Comparison of ENCODE assay signal across 15 cellular contexts in genomic region chr6:35305117-35305516, GRCh38. TPM values are rescaled to one million over a fixed set of nuclear protein-coding genes. Genes with fewer than 3 reads are reported as not detected.
DNase-seq lines count a peak whose midpoint lies in the region; ATAC-seq and TF ChIP-seq lines count a peak whose summit lies in the region.
"Had no signal": no experiment of that assay in that cellular context is flagged by ENCODE, and none has a peak within 500 bp of the region (broad histone marks: within the 10 kb centered on the region; RNA-seq: fewer than 3 reads in every experiment).

No MANE protein-coding gene starts in this region.

- no peaks in the 10 kb centered on the region for H3K27me3 Mint-ChIP-seq in activated naive CD4-positive, alpha-beta T cell treated with anti-CD3 and anti-CD28 coated beads for 36 hours (ENCODE audit: low read depth)
- no peaks in the 10 kb centered on the region; the same call in 1 of the 2 replicates for H3K27me3 Mint-ChIP-seq in H9 (ENCODE audit: low read depth)
- H3K27me3 Mint-ChIP-seq in WTC11 (ENCODE audit: low read depth): no peaks in the 10 kb centered on the region
- H3K27me3 Mint-ChIP-seq in naive thymus-derived CD4-positive, alpha-beta T cell: no peaks in the 10 kb centered on the region
- H3K27me3 Mint-ChIP-seq: stimulated activated naive CD8-positive, alpha-beta T cell treated with anti-CD3 and anti-CD28 coated beads, Interleukin-15, Interleukin-2, amounts not matched to agents 100 ng/mL and 50 ng/mL, for 24 hours had no signal

- H3K27ac Mint-ChIP-seq in activated naive CD4-positive, alpha-beta T cell treated with anti-CD3 and anti-CD28 coated beads for 36 hours: no peak overlapping the region
- H3K27ac Mint-ChIP-seq in H9: no peak overlapping the region
- no peak overlapping the region for H3K27ac Mint-ChIP-seq in WTC11
- H3K27ac Mint-ChIP-seq in naive thymus-derived CD4-positive, alpha-beta T cell: peak overlapping the region in 5 of 9 donors; percentile 76 to 99 (median 93)

- H3K23ac ChIP-seq in H9 (ENCODE audit: insufficient read length, low read depth, low read length): no peak overlapping the region

- H2BK120ac ChIP-seq in H9 (ENCODE audit: low read depth, low read length, poor library complexity, severe bottlenecking): no peak overlapping the region

- POLR2A ChIA-PET in WTC11 (lab: Charles Lee): no interaction called here
- POLR2A ChIA-PET in naive thymus-derived CD4-positive, alpha-beta T cell (lab: Charles Lee): interaction anchor here (0.9 to 13.7 kb wide), 4 partner anchors 10 to 723 kb away, joined by 3 to 250 read pairs (median 20); partner anchors contain the start of genes MAPK14 and RPL10A

- no peak overlapping the region for H2BK20ac ChIP-seq in H9 (ENCODE audit: low read depth, low read length, poor library complexity, severe bottlenecking)

- WGBS in H9 (ENCODE audit: extremely low coverage, insufficient read length, low lambda C conversion rate): no CpG with 5 or more reads among the region's 8 CpGs

- H3K79me1 ChIP-seq in H9 (ENCODE audit: insufficient read depth, low read depth, low read length, poor library complexity, severe bottlenecking): no peaks in the 10 kb centered on the region

- no peaks in the 10 kb centered on the region for H3K9me3 Mint-ChIP-seq in activated naive CD4-positive, alpha-beta T cell treated with anti-CD3 and anti-CD28 coated beads for 36 hours
- no peaks in the 10 kb centered on the region for H3K9me3 Mint-ChIP-seq in H9
- no peaks in the 10 kb centered on the region for H3K9me3 Mint-ChIP-seq in WTC11
- no peaks in the 10 kb centered on the region for H3K9me3 Mint-ChIP-seq in naive thymus-derived CD4-positive, alpha-beta T cell
- H3K9me3 Mint-ChIP-seq: activated T-cell treated with anti-CD3 and anti-CD28 coated beads, Interleukin-2, amount 50 U/mL, for 4 hours; stimulated activated naive CD8-positive, alpha-beta T cell treated with anti-CD3 and anti-CD28 coated beads, Interleukin-15, Interleukin-2, amounts not matched to agents 100 ng/mL and 50 ng/mL, for 24 hours had no signal

- H2BK12ac ChIP-seq in H9 (ENCODE audit: insufficient read length, low read depth, low read length): no peak overlapping the region

- H2AK5ac ChIP-seq in H9 (ENCODE audit: insufficient read length, low read length): no peak overlapping the region

- H4K5ac ChIP-seq in H9 (ENCODE audit: insufficient read length, low read depth, low read length): no peak overlapping the region

- H3K18ac ChIP-seq in H9 (ENCODE audit: insufficient read length, low read depth, low read length): no peak overlapping the region

- peaks cover 0 to 30% (median 3%) of the 10 kb centered on the region in 3 experiments for H3K36me3 ChIP-seq in naive thymus-derived CD4-positive, alpha-beta T cell (ENCODE audit: control insufficient read depth in 2 of 3, insufficient read depth in 3 of 3, low read length in 3 of 3)

- no peak overlapping the region for H3K4me3 ChIP-seq in naive thymus-derived CD4-positive, alpha-beta T cell (ENCODE audit: low read length)

- TF ChIP-seq CTCF in H9 (conservative IDR thresholded peaks at IDR 0.05) (peak; percentile 30; the same call in 2 of the 3 replicates), WTC11 (IDR thresholded peaks at IDR 0.05) (no peak)

- H3K27ac ChIP-seq in H9 (ENCODE audit: insufficient read length, low read depth, low read length): no peak overlapping the region
- peak overlapping the region; percentile 91 for H3K27ac ChIP-seq in naive thymus-derived CD4-positive, alpha-beta T cell (ENCODE audit: low read depth, low read length)

- H4K20me1 ChIP-seq in H9 (ENCODE audit: control insufficient read depth, insufficient read depth, insufficient read length): no peaks in the 10 kb centered on the region

- H3K4me1 ChIP-seq in H9 (ENCODE audit: insufficient read depth, low read length): no peaks in the 10 kb centered on the region; the same call in 1 of the 2 replicates
- H3K4me1 ChIP-seq in naive thymus-derived CD4-positive, alpha-beta T cell (ENCODE audit: control insufficient read depth in 2 of 2, insufficient read depth in 2 of 2, low read length in 2 of 2): peaks cover 68 to 70% of the 10 kb centered on the region in 2 donors

- H2BK5ac ChIP-seq in H9 (ENCODE audit: insufficient read length, low read length): no peak overlapping the region

- H2AFZ ChIP-seq in H9 (ENCODE audit: low read length): no peak overlapping the region

- H3K23me2 ChIP-seq in H9 (ENCODE audit: insufficient read length, low read depth, low read length, poor library complexity, severe bottlenecking): no peaks in the 10 kb centered on the region

- H3K56ac ChIP-seq in H9 (ENCODE audit: insufficient read length, low read depth, low read length): no peak overlapping the region

- peaks cover 80% of the 10 kb centered on the region for H3K4me1 Mint-ChIP-seq in activated naive CD4-positive, alpha-beta T cell treated with anti-CD3 and anti-CD28 coated beads for 36 hours (ENCODE audit: low read depth)
- H3K4me1 Mint-ChIP-seq in H9: peaks cover 12 to 18% of the 10 kb centered on the region in 2 experiments
- H3K4me1 Mint-ChIP-seq in WTC11: peaks cover 13% of the 10 kb centered on the region
- peaks cover 59 to 91% (median 77%) of the 10 kb centered on the region in 7 donors for H3K4me1 Mint-ChIP-seq in naive thymus-derived CD4-positive, alpha-beta T cell

- no peak overlapping the region for H3K4me2 ChIP-seq in H9 (ENCODE audit: insufficient read depth, insufficient read length, low read length)

- H3K14ac ChIP-seq in H9 (ENCODE audit: insufficient read depth, low read length): no peak overlapping the region

- intact Hi-C loops in activated naive CD4-positive, alpha-beta T cell treated with anti-CD3 and anti-CD28 coated beads for 36 hours (cut with micrococcal nuclease): no loop called here
- intact Hi-C loops in naive thymus-derived CD4-positive, alpha-beta T cell (cut with micrococcal nuclease): no loop called here

- H3K9ac ChIP-seq in H9 (ENCODE audit: extremely low read depth, insufficient read length, low read length): no peak overlapping the region

- H4K8ac ChIP-seq in H9 (replicated peaks; ENCODE audit: insufficient read length, low read depth, low read length): no peak overlapping the region

- no peak overlapping the region for H2BK15ac ChIP-seq in H9 (ENCODE audit: low read depth, low read length)

- H3K36me3 Mint-ChIP-seq in activated naive CD4-positive, alpha-beta T cell treated with anti-CD3 and anti-CD28 coated beads for 36 hours (ENCODE audit: low read depth): peaks cover 37% of the 10 kb centered on the region
- H3K36me3 Mint-ChIP-seq in H9 (ENCODE audit: insufficient read depth in 1 of 3, low read depth in 3 of 3): no peaks in the 10 kb centered on the region
- H3K36me3 Mint-ChIP-seq in WTC11: no peaks in the 10 kb centered on the region
- H3K36me3 Mint-ChIP-seq in naive thymus-derived CD4-positive, alpha-beta T cell: peaks cover 8 to 57% (median 41%) of the 10 kb centered on the region in 5 donors

- peak; percentile 52 for DNase-seq in activated naive CD4-positive, alpha-beta T cell treated with anti-CD3 and anti-CD28 coated beads for 36 hours
- DNase-seq in activated naive CD4-positive, alpha-beta T cell treated with anti-CD3 and anti-CD28 coated beads, Interleukin-2, amount 50 U/mL, for 16 hours: no peak
- no peak for DNase-seq in H9
- no peak for DNase-seq in WTC11 (ENCODE audit: low spot score)
- DNase-seq in naive thymus-derived CD4-positive, alpha-beta T cell: peak in 3 of 9 donors; percentile 24 to 30 (median 24)
- DNase-seq in CD1c-positive myeloid dendritic cell (ENCODE audit: extremely low spot score): no peak
- DNase-seq in NCI-H2029 treated with DMSO at 0.1 percent for 48 hours (lab: John Stamatoyannopoulos, UW): no peak
- no peak for DNase-seq in GM19240 (ENCODE audit: insufficient read length, low spot score)
- DNase-seq: activated CD4-positive, CD25-positive, alpha-beta regulatory T cell treated with anti-CD3 and anti-CD28 coated beads, Interleukin-2, amount 50 U/mL, for 72 hours; activated T-cell treated with anti-CD3 and anti-CD28 coated beads, Interleukin-2, amount 50 U/mL, for 4 hours; amygdala; GF-D8; kidney; NCI-H1436 treated with DMSO at 0.1 percent for 48 hours had no signal

- no peaks in the 10 kb centered on the region for H3K27me3 ChIP-seq in H9 (ENCODE audit: insufficient read depth, low read length)
- no peaks in the 10 kb centered on the region for H3K27me3 ChIP-seq in naive thymus-derived CD4-positive, alpha-beta T cell (ENCODE audit: control insufficient read depth in 2 of 2, insufficient read depth in 2 of 2, low read length in 2 of 2)

- H3K79me2 ChIP-seq in H9 (ENCODE audit: insufficient read depth, low read length): no peaks in the 10 kb centered on the region

- no peaks in the 10 kb centered on the region for H3K9me3 ChIP-seq in H9 (ENCODE audit: control insufficient read depth, low read depth, low read length)
- no peaks in the 10 kb centered on the region for H3K9me3 ChIP-seq in naive thymus-derived CD4-positive, alpha-beta T cell (ENCODE audit: control insufficient read depth in 2 of 3, low read length in 3 of 3)

- no peak overlapping the region for H3T11ph ChIP-seq in H9 (ENCODE audit: low read length)

- CTCF ChIA-PET in activated naive CD4-positive, alpha-beta T cell treated with anti-CD3 and anti-CD28 coated beads for 36 hours (lab: Charles Lee): interaction anchor here (0.6 to 1.4 kb wide), 3 partner anchors 9 to 26 kb away, joined by 3 to 6 read pairs (median 3); no protein-coding TSS in a partner anchor
- CTCF ChIA-PET in WTC11 (lab: Charles Lee): interaction anchor here (0.7 to 1.5 kb wide), 9 partner anchors 12 to 258 kb away, joined by 3 to 8 read pairs (median 4); partner anchors contain the start of genes FANCE and PPARD
- CTCF ChIA-PET in naive thymus-derived CD4-positive, alpha-beta T cell (lab: Charles Lee): interaction anchor here (0.7 to 2.7 kb wide), 2 partner anchors 23 to 66 kb away, joined by 5 to 20 read pairs; no protein-coding TSS in a partner anchor

- no peak overlapping the region for H4K91ac ChIP-seq in H9 (ENCODE audit: insufficient read length, low read depth, low read length)

- ATAC-seq in WTC11: peak; percentile 38; the same call in 1 of the 2 replicates
- ATAC-seq in naive thymus-derived CD4-positive, alpha-beta T cell: no peak
- ATAC-seq: activated T-cell treated with anti-CD3 and anti-CD28 coated beads, Interleukin-2, amount 50 U/mL, for 4 hours had no signal

- H3K4me3 Mint-ChIP-seq in activated naive CD4-positive, alpha-beta T cell treated with anti-CD3 and anti-CD28 coated beads for 36 hours: no peak overlapping the region
- no peak overlapping the region for H3K4me3 Mint-ChIP-seq in H9
- no peak overlapping the region for H3K4me3 Mint-ChIP-seq in WTC11
- H3K4me3 Mint-ChIP-seq in naive thymus-derived CD4-positive, alpha-beta T cell: peak overlapping the region in 7 of 10 donors; percentile 25 to 100 (median 56)

- no peak overlapping the region for H3K4ac ChIP-seq in H9 (ENCODE audit: low read depth, low read length)

RNA-seq across cellular contexts. Expression of gene DEF6, which starts 7.5 kb away (rescaled TPM):
- total RNA-seq in activated naive CD4-positive, alpha-beta T cell treated with anti-CD3 and anti-CD28 coated beads for 36 hours: 10 to 100 TPM; 89.9 to 90.6 TPM
- total RNA-seq in H9 (2021): 5.4 and 5.6 TPM in 2 replicates
- total RNA-seq in WTC11 (2021): 11.3 to 12.8 TPM (median 11.4 TPM) in 3 replicates
- total RNA-seq in naive thymus-derived CD4-positive, alpha-beta T cell: 100 to 1,000 TPM; 219 to 250 (median 225) TPM
- 100 to 1,000 TPM; 113 to 234 TPM for polyA plus RNA-seq in naive thymus-derived CD4-positive, alpha-beta T cell

RNA-seq across cellular contexts. Expression of gene PPARD, which starts 37.2 kb away (rescaled TPM):
- 10 to 100 TPM; 10.8 to 11.2 TPM for total RNA-seq in activated naive CD4-positive, alpha-beta T cell treated with anti-CD3 and anti-CD28 coated beads for 36 hours
- total RNA-seq in H9 (2021) (11.7 and 13.9 TPM in 2 replicates), WTC11 (2021) (14.7 to 17.1 TPM (median 16.8 TPM) in 3 replicates)
- total RNA-seq in naive thymus-derived CD4-positive, alpha-beta T cell: 10 to 100 TPM; 29.3 to 47.1 (median 36.0) TPM
- polyA plus RNA-seq in naive thymus-derived CD4-positive, alpha-beta T cell: 10 to 100 TPM in 1 of 2 donors, 1 to 10 TPM in 1; 7.3 to 20.2 TPM

RNA-seq across cellular contexts. Expression of gene ZNF76, which starts 45.6 kb away (rescaled TPM):
- total RNA-seq in activated naive CD4-positive, alpha-beta T cell treated with anti-CD3 and anti-CD28 coated beads for 36 hours: 10 to 100 TPM; 32.4 to 38.2 TPM
- total RNA-seq in H9 (2021) (21.1 and 22.8 TPM in 2 replicates), WTC11 (2021) (21.4 to 25.8 TPM (median 23.7 TPM) in 3 replicates)
- 100 to 1,000 TPM in 2 of 5 experiments, 10 to 100 TPM in 3; 44.4 to 110 (median 77.2) TPM for total RNA-seq in naive thymus-derived CD4-positive, alpha-beta T cell
- polyA plus RNA-seq in naive thymus-derived CD4-positive, alpha-beta T cell: 10 to 100 TPM; 20.6 to 42.0 TPM

Comparison
In these comparisons a context has a peak if more than half of its experiments do, and no peak if none do; other contexts are left out.
1. H3K27ac Mint-ChIP-seq: peak in naive thymus-derived CD4-positive, alpha-beta T cell (5 of 9); none in activated naive CD4-positive, alpha-beta T cell treated with anti-CD3 and anti-CD28 coated beads for 36 hours (single experiment), H9 (0 of 3) and WTC11 (single experiment).
2. H3K4me3 Mint-ChIP-seq: peak in naive thymus-derived CD4-positive, alpha-beta T cell (7 of 10); none in activated naive CD4-positive, alpha-beta T cell treated with anti-CD3 and anti-CD28 coated beads for 36 hours (single experiment), H9 (0 of 2) and WTC11 (single experiment).